In genomic region chr17:80769516-80769915, GRCh38 we compare ENCODE assay signal across 23 cellular contexts.
A peak's percentile ranks its signal among the peaks of the same experiment; 100 is the strongest.
DNase-seq lines count a peak whose midpoint lies in the region; ATAC-seq and TF ChIP-seq lines count a peak whose summit lies in the region.
"Had no signal": no experiment of that assay in that cellular context is flagged by ENCODE, and none has a peak within 500 bp of the region (broad histone marks: within the 10 kb centered on the region; RNA-seq: fewer than 3 reads in every experiment).

No MANE protein-coding gene starts in this region.

- no peak overlapping the region for H3K14ac ChIP-seq in trophoblast cell (ENCODE audit: low read length)

- H4K91ac ChIP-seq in trophoblast cell (ENCODE audit: low read depth, low read length) = no peak overlapping the region

- no peak overlapping the region for H4K12ac ChIP-seq in trophoblast cell (ENCODE audit: low read depth, low read length)

- H3K79me2 ChIP-seq in trophoblast cell (ENCODE audit: control insufficient read depth, insufficient read depth, low read length, poor library complexity) = no peaks in the 10 kb centered on the region

- H2BK12ac ChIP-seq in trophoblast cell (ENCODE audit: low read length) = no peak overlapping the region

- no peak overlapping the region for H2BK120ac ChIP-seq in trophoblast cell (ENCODE audit: insufficient read depth, low read length, poor library complexity)

- H3K27me3 ChIP-seq in trophoblast cell (ENCODE audit: insufficient read depth, low read length) (no peaks in the 10 kb centered on the region), Caco-2 (replicated peaks; ENCODE audit: control insufficient read depth, insufficient read depth, low read length) (no peaks in the 10 kb centered on the region)
- H3K27me3 ChIP-seq: SJSA1 had no signal

- H3K9me3 Mint-ChIP-seq in activated naive CD8-positive, alpha-beta T cell (ENCODE audit: low read depth) = no peaks in the 10 kb centered on the region
- no peaks in the 10 kb centered on the region for H3K9me3 Mint-ChIP-seq in activated naive CD8-positive, alpha-beta T cell treated with anti-CD3 and anti-CD28 coated beads, Interleukin-2, amount 50 U/mL, for 24 hours
- H3K9me3 Mint-ChIP-seq in Caco-2 (ENCODE audit: unreplicated experiment) = no peaks in the 10 kb centered on the region
- H3K9me3 Mint-ChIP-seq: CD4-positive, alpha-beta memory T cell had no signal

- H3K27ac ChIP-seq in RWPE1 (peak overlapping the region; percentile 11; the same call in 1 of the 2 replicates), trophoblast cell (ENCODE audit: low read depth, low read length) (no peak overlapping the region)
- H3K27ac ChIP-seq: PC-9, SJSA1 had no signal

- H2AK5ac ChIP-seq in trophoblast cell (ENCODE audit: low read length) = peak overlapping the region; percentile 1

- H3K4me1 ChIP-seq in trophoblast cell (ENCODE audit: control insufficient read depth in 1 of 2, insufficient read depth in 2 of 2, low read length in 2 of 2) (peaks cover 33 to 39% of the 10 kb centered on the region in 2 experiments), Caco-2 (no peaks in the 10 kb centered on the region)

- no peak overlapping the region for H2AFZ ChIP-seq in trophoblast cell (ENCODE audit: insufficient read depth, low read length, poor library complexity)
- H2AFZ ChIP-seq: PC-9 had no signal

- no TSS peak for BruUV-seq in Caco-2 (replicated peaks; lab: Mats Ljungman, UMichigan)

- peak overlapping the region; percentile 28 for H3K27ac Mint-ChIP-seq in activated naive CD8-positive, alpha-beta T cell
- H3K27ac Mint-ChIP-seq in activated naive CD8-positive, alpha-beta T cell treated with anti-CD3 and anti-CD28 coated beads, Interleukin-2, amount 50 U/mL, for 24 hours = no peak overlapping the region
- no peak overlapping the region for H3K27ac Mint-ChIP-seq in Caco-2 (ENCODE audit: unreplicated experiment)

- TF ChIP-seq CTCF in RWPE1 (conservative IDR thresholded peaks at IDR 0.05; ENCODE audit: low read depth) (no peak), Caco-2 (IDR thresholded peaks at IDR 0.05; ENCODE audit: insufficient read depth in 1 of 2, low read depth in 1 of 2, low read length in 1 of 2, severe bottlenecking in 1 of 2, unreplicated experiment in 1 of 2) (no peak)

- no peak overlapping the region for H3K18ac ChIP-seq in trophoblast cell (ENCODE audit: low read length)

- peaks cover 4% of the 10 kb centered on the region for H3K9me3 ChIP-seq in trophoblast cell (ENCODE audit: insufficient read depth, low read depth, low read length)
- H3K9me3 ChIP-seq in Caco-2 = no peaks in the 10 kb centered on the region
- H3K9me3 ChIP-seq: SJSA1 had no signal

- peaks cover 12% of the 10 kb centered on the region for H3K79me1 ChIP-seq in trophoblast cell (ENCODE audit: low read length)

- peaks cover 67% of the 10 kb centered on the region for H3K4me1 Mint-ChIP-seq in activated naive CD8-positive, alpha-beta T cell (ENCODE audit: low read depth)
- peaks cover 56% of the 10 kb centered on the region for H3K4me1 Mint-ChIP-seq in activated naive CD8-positive, alpha-beta T cell treated with anti-CD3 and anti-CD28 coated beads, Interleukin-2, amount 50 U/mL, for 24 hours
- H3K4me1 Mint-ChIP-seq in Caco-2 (ENCODE audit: low read depth, unreplicated experiment) = no peaks in the 10 kb centered on the region

- H3K36me3 ChIP-seq in trophoblast cell (ENCODE audit: control insufficient read depth in 1 of 2, insufficient read depth in 2 of 2, low read length in 2 of 2) (no peaks in the 10 kb centered on the region), Caco-2 (ENCODE audit: control insufficient read depth, insufficient read depth, low read length) (no peaks in the 10 kb centered on the region)

- no peak overlapping the region for H2BK5ac ChIP-seq in trophoblast cell (ENCODE audit: low read depth, low read length, poor library complexity)

- peak overlapping the region; percentile 44 for H3K4me3 Mint-ChIP-seq in activated naive CD8-positive, alpha-beta T cell
- H3K4me3 Mint-ChIP-seq in activated naive CD8-positive, alpha-beta T cell treated with anti-CD3 and anti-CD28 coated beads, Interleukin-2, amount 50 U/mL, for 24 hours = no peak overlapping the region
- no peak overlapping the region for H3K4me3 Mint-ChIP-seq in Caco-2 (ENCODE audit: unreplicated experiment)
- H3K4me3 Mint-ChIP-seq: CD4-positive, alpha-beta memory T cell had no signal

- H3K9ac ChIP-seq in trophoblast cell (ENCODE audit: low read length) = no peak overlapping the region

- H3K36me3 Mint-ChIP-seq in activated naive CD8-positive, alpha-beta T cell = peaks cover 13% of the 10 kb centered on the region
- H3K36me3 Mint-ChIP-seq in activated naive CD8-positive, alpha-beta T cell treated with anti-CD3 and anti-CD28 coated beads, Interleukin-2, amount 50 U/mL, for 24 hours (ENCODE audit: low read depth) = peaks cover 20% of the 10 kb centered on the region
- peaks cover 7% of the 10 kb centered on the region for H3K36me3 Mint-ChIP-seq in Caco-2 (ENCODE audit: insufficient read depth, unreplicated experiment)

- no peak for ATAC-seq in activated naive CD8-positive, alpha-beta T cell treated with anti-CD3 and anti-CD28 coated beads, Interleukin-2, amount 50 U/mL, for 24 hours

- WGBS in trophoblast cell (ENCODE audit: extremely low coverage, insufficient coverage, insufficient read length) = no CpG with 5 or more reads among the region's 10 CpGs

- no peak overlapping the region for H3K23ac ChIP-seq in trophoblast cell (ENCODE audit: low read length)

- no peak overlapping the region for H3K4me2 ChIP-seq in trophoblast cell (ENCODE audit: low read length)
- H3K4me2 ChIP-seq: PC-9 had no signal

- intact Hi-C loops in Caco-2 (cut with micrococcal nuclease; ENCODE audit: unreplicated experiment) = no loop called here

- H3K27me3 Mint-ChIP-seq in activated naive CD8-positive, alpha-beta T cell = no peaks in the 10 kb centered on the region
- no peaks in the 10 kb centered on the region for H3K27me3 Mint-ChIP-seq in activated naive CD8-positive, alpha-beta T cell treated with anti-CD3 and anti-CD28 coated beads, Interleukin-2, amount 50 U/mL, for 24 hours
- no peaks in the 10 kb centered on the region for H3K27me3 Mint-ChIP-seq in Caco-2 (ENCODE audit: insufficient read depth, unreplicated experiment)
- H3K27me3 Mint-ChIP-seq: CD4-positive, alpha-beta memory T cell had no signal

- H3K4ac ChIP-seq in trophoblast cell (ENCODE audit: low read depth, low read length) = no peak overlapping the region

- H3K4me3 ChIP-seq in trophoblast cell (ENCODE audit: low read depth, low read length) (no peak overlapping the region), Caco-2 (ENCODE audit: low read depth, low read length) (no peak overlapping the region)
- H3K4me3 ChIP-seq: PC-9, SJSA1 had no signal

- H4K8ac ChIP-seq in trophoblast cell (ENCODE audit: low read depth, low read length) = no peak overlapping the region

- POLR2A ChIA-PET in RWPE1 (lab: Yijun Ruan, JAX; ENCODE audit: low non-redundant PET) = no interaction called here
- POLR2A ChIA-PET in Caco-2 (lab: Charles Lee) = no interaction called here

- no peak for DNase-seq in activated naive CD8-positive, alpha-beta T cell treated with anti-CD3 and anti-CD28 coated beads, Interleukin-2, amount 50 U/mL, for 24 hours
- DNase-seq in RWPE1 (ENCODE audit: low spot score) = no peak
- no peak for DNase-seq in trophoblast cell
- no peak for DNase-seq in NCI-H2081 treated with DMSO at 0.1 percent for 48 hours (lab: John Stamatoyannopoulos, UW)
- no peak for DNase-seq in NCI-H2107 (lab: John Stamatoyannopoulos, UW)
- no peak for DNase-seq in Caco-2
- DNase-seq: C1 segment of cervical spinal cord; CD4-positive, alpha-beta memory T cell; COR-L47; EL; GF-D8; HCEC 1CT; KG1; NCI-H1048; NCI-H1417; NCI-H1694 treated with DMSO at 0.1 percent for 48 hours; NCI-H446; NCI-H524 treated with DMSO at 0.1 percent for 48 hours; NCI-H774; PC-9; Right ventricle myocardium superior had no signal

- CTCF ChIA-PET in RWPE1 (lab: Yijun Ruan, JAX) = no interaction called here
- CTCF ChIA-PET in Caco-2 (lab: Charles Lee) = no interaction called here
